Comparison of ENCODE assay signal across 26 cellular contexts in genomic region chr9:131001990-131002389, GRCh38.
"Had no signal": no experiment of that assay in that cellular context is flagged by ENCODE, and none has a peak within 500 bp of the region (broad histone marks: within the 10 kb centered on the region; RNA-seq: fewer than 3 reads in every experiment).

No MANE protein-coding gene starts in this region.

- H3K4me1 ChIP-seq: stomach, testis, thyroid gland, tibial artery, transverse colon, upper lobe of right lung, uterus, vagina had no signal

- H3K27me3 ChIP-seq: testis, thyroid gland, vagina had no signal

- H3K27ac ChIP-seq: stomach, suprapubic skin, testis, thoracic aorta, thyroid gland, tibial artery, tibial nerve, transverse colon, upper lobe of left lung, upper lobe of right lung, uterus, vagina had no signal

- H3K4me3 ChIP-seq: stomach, suprapubic skin, testis, thoracic aorta, thyroid gland, tibial artery, tibial nerve, transverse colon, upper lobe of left lung, upper lobe of right lung, uterus, vagina had no signal

- H3K9me3 ChIP-seq: stomach, suprapubic skin, testis, thoracic aorta, thyroid gland, tibial artery, transverse colon, upper lobe of left lung, upper lobe of right lung, uterus, vagina had no signal

- ATAC-seq: stimulated activated effector memory CD8-positive, alpha-beta T cell treated with anti-CD3 and anti-CD28 coated beads, Interleukin-12 subunit alpha, Interleukin-12 subunit beta, amount 100 ng/mL, for 72 hours; stimulated activated memory B cell treated with anti-CD40 and anti-IgM and Interleukin-4, amounts not matched to agents 10 μg/mL and 1 μg/mL and 100 μg/mL, for 72 hours; stimulated activated naive B cell treated with anti-CD40 and anti-IgM and Interleukin-4, amounts not matched to agents 10 μg/mL and 1 μg/mL and 100 μg/mL, for 72 hours; stimulated activated naive CD8-positive, alpha-beta T cell treated with anti-CD3 and anti-CD28 coated beads, Interleukin-15, amount 100 ng/mL, for 72 hours; stimulated activated naive CD8-positive, alpha-beta T cell treated with anti-CD3 and anti-CD28 coated beads, Interleukin-15, Interleukin-2, amounts not matched to agents 100 U/mL and 50 U/mL, for 24 hours; upper lobe of right lung had no signal

- H3K36me3 ChIP-seq: stomach, suprapubic skin, thoracic aorta, thyroid gland, tibial artery, tibial nerve, transverse colon, upper lobe of left lung, upper lobe of right lung, uterus, vagina had no signal

- DNase-seq: stimulated activated CD4-positive, alpha-beta T cell treated with anti-CD3 and anti-CD28 coated beads, Interleukin-2, amount 100 ng/mL, for 48 hours; stimulated activated CD4-positive, alpha-beta T cell treated with anti-CD3 and anti-CD28 coated beads, Interleukin-4, amount 100 ng/mL, for 1 hour; stimulated activated CD4-positive, alpha-beta T cell treated with anti-CD3 and anti-CD28 coated beads, Interleukin-4, amount 100 ng/mL, for 24 hours; stimulated activated CD4-positive, alpha-beta T cell treated with anti-CD3 and anti-CD28 coated beads, Interleukin-4, amount 100 ng/mL, for 4 hours; stimulated activated CD8-positive, alpha-beta memory T cell treated with anti-CD3 and anti-CD28 coated beads, Interleukin-4, amount 100 ng/mL, for 48 hours; stimulated activated naive B cell treated with anti-CD40 and anti-IgM and Interleukin-4, amounts not matched to agents 10 μg/mL and 1 μg/mL and 100 μg/mL, for 72 hours; stimulated activated naive CD4-positive, alpha-beta T cell; stimulated activated naive CD4-positive, alpha-beta T cell treated with Interleukin-2 at 50 U/mL for 16 hours; stimulated activated naive CD8-positive, alpha-beta T cell treated with anti-CD3 and anti-CD28 coated beads, Interleukin-15, amount 100 ng/mL, for 72 hours; stimulated activated naive CD8-positive, alpha-beta T cell treated with anti-CD3 and anti-CD28 coated beads, Interleukin-15, Interleukin-2, amounts not matched to agents 100 U/mL and 50 U/mL, for 24 hours; stomach; substantia nigra; testis; thyroid gland; tibial artery; transverse colon; trophoblast cell; upper lobe of left lung; upper lobe of right lung; uterus had no signal
